ENCODE assay signal across 15 cellular contexts in genomic region chr5:9125852-9126251, GRCh38.
DNase-seq lines count a peak whose midpoint lies in the region; ATAC-seq, FAIRE-seq and TF ChIP-seq lines count a peak whose summit lies in the region.
"Had no signal": no experiment of that assay in that cellular context is flagged by ENCODE, and none has a peak within 500 bp of the region (broad histone marks: within the 10 kb centered on the region; RNA-seq: fewer than 3 reads in every experiment).

No MANE protein-coding gene starts in this region.

- H4K5ac ChIP-seq in H9 (ENCODE audit: insufficient read length, low read depth, low read length), result no peak overlapping the region

- H3K36me3 ChIP-seq in astrocyte (ENCODE audit: insufficient read depth, low read length), result no peaks in the 10 kb centered on the region

- H3K23me2 ChIP-seq in H9 (ENCODE audit: insufficient read length, low read depth, low read length, poor library complexity, severe bottlenecking), result no peaks in the 10 kb centered on the region

- no peaks in the 10 kb centered on the region for H3K79me2 ChIP-seq in astrocyte (ENCODE audit: insufficient read depth, low read length)
- H3K79me2 ChIP-seq in H9 (ENCODE audit: insufficient read depth, low read length), result no peaks in the 10 kb centered on the region

- H3K4me3 ChIP-seq in astrocyte (ENCODE audit: insufficient read depth, low read depth, low read length), result no peak overlapping the region
- no peak overlapping the region for H3K4me3 ChIP-seq in dorsolateral prefrontal cortex

- ATAC-seq in GM18517 (IDR thresholded peaks at IDR 0.05; ENCODE audit: unreplicated experiment) (peak; percentile 62), GM21360 (IDR thresholded peaks at IDR 0.05; ENCODE audit: unreplicated experiment) (peak; percentile 93), HG03025 (IDR thresholded peaks at IDR 0.05; ENCODE audit: low FRiP score, unreplicated experiment) (peak; percentile 87)
- ATAC-seq: effector memory CD8-positive, alpha-beta T cell; PC-3; right cardiac atrium had no signal

- H3K4me1 Mint-ChIP-seq in astrocyte (ENCODE audit: low read depth, unreplicated experiment) (peaks cover 11% of the 10 kb centered on the region), H9 (no peaks in the 10 kb centered on the region)
- H3K4me1 Mint-ChIP-seq in T-helper 2 cell treated with Interferon-gamma antibody and Interleukin-4, amounts not matched to agents 5 μg/mL and 100 μg/mL, for 36 hours (ENCODE audit: low read depth), result no peaks in the 10 kb centered on the region
- H3K4me1 Mint-ChIP-seq: activated naive CD4-positive, alpha-beta T cell treated with anti-CD3 and anti-CD28 coated beads, Interleukin-2, amount 50 U/mL, for 24 hours had no signal

- H3K56ac ChIP-seq in H9 (ENCODE audit: insufficient read length, low read depth, low read length), result no peak overlapping the region

- no peak overlapping the region for H2BK120ac ChIP-seq in H9 (ENCODE audit: low read depth, low read length, poor library complexity, severe bottlenecking)

- intact Hi-C loops in dorsolateral prefrontal cortex (cut with DNase I), result no loop called here

- H3K9me3 Mint-ChIP-seq in astrocyte (ENCODE audit: unreplicated experiment), result no peaks in the 10 kb centered on the region
- H3K9me3 Mint-ChIP-seq in T-helper 2 cell treated with Interferon-gamma antibody and Interleukin-4, amounts not matched to agents 5 μg/mL and 100 μg/mL, for 36 hours, result peaks cover 13% of the 10 kb centered on the region
- no peaks in the 10 kb centered on the region for H3K9me3 Mint-ChIP-seq in H9

- no peak for TF ChIP-seq CTCF in astrocyte (IDR thresholded peaks at IDR 0.05; ENCODE audit: insufficient read depth, low read depth, low read length)
- TF ChIP-seq CTCF in dorsolateral prefrontal cortex (IDR thresholded peaks at IDR 0.05 in 54 of 56, conservative IDR thresholded peaks at IDR 0.05 in 2 of 56; ENCODE audit: low read depth in 1 of 56, partially characterized antibody in 56 of 56), result no peak
- TF ChIP-seq CTCF in H9 (conservative IDR thresholded peaks at IDR 0.05), result no peak

- H3K36me3 Mint-ChIP-seq in astrocyte (ENCODE audit: low read depth, unreplicated experiment) (peaks cover 2% of the 10 kb centered on the region), H9 (ENCODE audit: insufficient read depth in 1 of 3, low read depth in 3 of 3) (no peaks in the 10 kb centered on the region)
- no peaks in the 10 kb centered on the region for H3K36me3 Mint-ChIP-seq in T-helper 2 cell treated with Interferon-gamma antibody and Interleukin-4, amounts not matched to agents 5 μg/mL and 100 μg/mL, for 36 hours (ENCODE audit: low read depth)
- H3K36me3 Mint-ChIP-seq: activated naive CD4-positive, alpha-beta T cell treated with anti-CD3 and anti-CD28 coated beads, Interleukin-2, amount 50 U/mL, for 24 hours had no signal

- H3K27ac Mint-ChIP-seq in astrocyte (ENCODE audit: unreplicated experiment), result peak overlapping the region; percentile 73
- H3K27ac Mint-ChIP-seq in T-helper 2 cell treated with Interferon-gamma antibody and Interleukin-4, amounts not matched to agents 5 μg/mL and 100 μg/mL, for 36 hours, result no peak overlapping the region
- peak overlapping the region in 1 of 3 experiments; percentile 54; a peak in 1 of 7 replicates for H3K27ac Mint-ChIP-seq in H9
- H3K27ac Mint-ChIP-seq: activated naive CD4-positive, alpha-beta T cell treated with anti-CD3 and anti-CD28 coated beads, Interleukin-2, amount 50 U/mL, for 24 hours; effector memory CD8-positive, alpha-beta T cell had no signal

- H3K4me2 ChIP-seq in astrocyte (ENCODE audit: low read length) (no peak overlapping the region), H9 (ENCODE audit: insufficient read depth, insufficient read length, low read length) (no peak overlapping the region)

- H3K14ac ChIP-seq in H9 (ENCODE audit: insufficient read depth, low read length), result no peak overlapping the region

- no peaks in the 10 kb centered on the region for H3K79me1 ChIP-seq in H9 (ENCODE audit: insufficient read depth, low read depth, low read length, poor library complexity, severe bottlenecking)

- H3K27me3 Mint-ChIP-seq in astrocyte (ENCODE audit: low read depth, unreplicated experiment) (no peaks in the 10 kb centered on the region), H9 (ENCODE audit: low read depth) (no peaks in the 10 kb centered on the region)
- H3K27me3 Mint-ChIP-seq in T-helper 2 cell treated with Interferon-gamma antibody and Interleukin-4, amounts not matched to agents 5 μg/mL and 100 μg/mL, for 36 hours (ENCODE audit: low read depth), result no peaks in the 10 kb centered on the region
- H3K27me3 Mint-ChIP-seq: activated naive CD4-positive, alpha-beta T cell treated with anti-CD3 and anti-CD28 coated beads, Interleukin-2, amount 50 U/mL, for 24 hours; effector memory CD8-positive, alpha-beta T cell had no signal

- no peak overlapping the region for H4K8ac ChIP-seq in H9 (replicated peaks; ENCODE audit: insufficient read length, low read depth, low read length)

- H2AFZ ChIP-seq in astrocyte (ENCODE audit: low read depth, low read length) (no peak overlapping the region), H9 (ENCODE audit: low read length) (no peak overlapping the region)

- H3K9me3 ChIP-seq in astrocyte (ENCODE audit: insufficient read depth, low read depth, low read length) (no peaks in the 10 kb centered on the region), H9 (ENCODE audit: control insufficient read depth, low read depth, low read length) (no peaks in the 10 kb centered on the region)

- H3K4me3 Mint-ChIP-seq in astrocyte (ENCODE audit: unreplicated experiment) (no peak overlapping the region), H9 (no peak overlapping the region)
- H3K4me3 Mint-ChIP-seq in T-helper 2 cell treated with Interferon-gamma antibody and Interleukin-4, amounts not matched to agents 5 μg/mL and 100 μg/mL, for 36 hours, result no peak overlapping the region
- H3K4me3 Mint-ChIP-seq: activated naive CD4-positive, alpha-beta T cell treated with anti-CD3 and anti-CD28 coated beads, Interleukin-2, amount 50 U/mL, for 24 hours; effector memory CD8-positive, alpha-beta T cell had no signal

- H3T11ph ChIP-seq in H9 (ENCODE audit: low read length), result no peak overlapping the region

- no peaks in the 10 kb centered on the region for H3K27me3 ChIP-seq in astrocyte (ENCODE audit: insufficient read depth, low read length)
- no peaks in the 10 kb centered on the region for H3K27me3 ChIP-seq in dorsolateral prefrontal cortex
- no peaks in the 10 kb centered on the region for H3K27me3 ChIP-seq in H9 (ENCODE audit: insufficient read depth, low read length)

- no peak overlapping the region for H3K18ac ChIP-seq in H9 (ENCODE audit: insufficient read length, low read depth, low read length)

- no peak overlapping the region for H2BK5ac ChIP-seq in H9 (ENCODE audit: insufficient read length, low read length)

- H3K9ac ChIP-seq in astrocyte (ENCODE audit: low read length), result no peak overlapping the region
- H3K9ac ChIP-seq in H9 (ENCODE audit: extremely low read depth, insufficient read length, low read length), result no peak overlapping the region

- H3K23ac ChIP-seq in H9 (ENCODE audit: insufficient read length, low read depth, low read length), result no peak overlapping the region

- H2AK5ac ChIP-seq in H9 (ENCODE audit: insufficient read length, low read length), result no peak overlapping the region

- H2BK12ac ChIP-seq in H9 (ENCODE audit: insufficient read length, low read depth, low read length), result no peak overlapping the region

- H3K27ac ChIP-seq in astrocyte (ENCODE audit: low read depth, low read length) (no peak overlapping the region), dorsolateral prefrontal cortex (no peak overlapping the region), H9 (ENCODE audit: insufficient read length, low read depth, low read length) (no peak overlapping the region)

- H4K20me1 ChIP-seq in astrocyte (ENCODE audit: insufficient read depth, low read length) (no peaks in the 10 kb centered on the region), H9 (ENCODE audit: control insufficient read depth, insufficient read depth, insufficient read length) (no peaks in the 10 kb centered on the region)

- no peak for FAIRE-seq in astrocyte (lab: Jason Lieb, UNC)

- H2BK20ac ChIP-seq in H9 (ENCODE audit: low read depth, low read length, poor library complexity, severe bottlenecking), result no peak overlapping the region

- no peaks in the 10 kb centered on the region for H3K4me1 ChIP-seq in astrocyte (ENCODE audit: insufficient read depth, low read length)
- H3K4me1 ChIP-seq in H9 (ENCODE audit: insufficient read depth, low read length), result no peaks in the 10 kb centered on the region

- H2BK15ac ChIP-seq in H9 (ENCODE audit: low read depth, low read length), result no peak overlapping the region

- DNase-seq in astrocyte (ENCODE audit: low read depth) (no peak), dorsolateral prefrontal cortex (no peak), glomerular visceral epithelial cell (ENCODE audit: extremely low spot score) (no peak), H9 (no peak)
- DNase-seq in T-helper 2 cell treated with Interferon-gamma antibody and Interleukin-4, amounts not matched to agents 5 μg/mL and 100 μg/mL, for 36 hours (ENCODE audit: low spot score), result no peak
- DNase-seq: AML-193; effector memory CD8-positive, alpha-beta T cell; NCI-H1105; NCI-H446; PC-3; right cardiac atrium had no signal

- no peak overlapping the region for H3K4ac ChIP-seq in H9 (ENCODE audit: low read depth, low read length)

- whole genome bisulfite sequencing in H9 (ENCODE audit: extremely low coverage, insufficient read length, low lambda C conversion rate), result no CpG with 5 or more reads among the region's 3 CpGs

- no peak overlapping the region for H4K91ac ChIP-seq in H9 (ENCODE audit: insufficient read length, low read depth, low read length)
